In genomic region chr14:68685419-68686211, GRCh38 we compare ENCODE assay signal across 8 cellular contexts.
DNase-seq lines count a peak whose midpoint lies in the region; ATAC-seq and TF ChIP-seq lines count a peak whose summit lies in the region.

No MANE protein-coding gene starts in this region.

- no peak; a peak in 1 of 4 replicates for TF ChIP-seq EP300 in SK-N-SH (IDR thresholded peaks at IDR 0.05; ENCODE audit: borderline replicate concordance in 1 of 2, low read depth in 1 of 2, low read length in 1 of 2)

- peaks cover 59% of the 10 kb centered on the region for H3K4me1 Mint-ChIP-seq in activated naive CD8-positive, alpha-beta T cell treated with anti-CD3 and anti-CD28 coated beads, Interleukin-2, amount 50 U/mL, for 24 hours
- peaks cover 78 to 94% (median 93%) of the 10 kb centered on the region in 3 donors for H3K4me1 Mint-ChIP-seq in naive B cell

- H4K20me1 ChIP-seq in SK-N-SH (ENCODE audit: insufficient read depth): no peaks in the 10 kb centered on the region

- H3K4me2 ChIP-seq in SK-N-SH: no peak overlapping the region

- peak overlapping the region; percentile 12; the same call in 1 of the 2 replicates for H3K9ac ChIP-seq in SK-N-SH

- CTCF ChIA-PET in SK-N-SH (lab: Yijun Ruan, JAX): no interaction called here

- H3K36me3 Mint-ChIP-seq in activated naive CD8-positive, alpha-beta T cell treated with anti-CD3 and anti-CD28 coated beads, Interleukin-2, amount 50 U/mL, for 24 hours (ENCODE audit: low read depth): no peaks in the 10 kb centered on the region
- H3K36me3 Mint-ChIP-seq in naive B cell: peaks cover 5 to 9% of the 10 kb centered on the region in 2 donors

- TF ChIP-seq CTCF in SK-N-SH (IDR thresholded peaks at IDR 0.05): no peak

- H3K27me3 Mint-ChIP-seq in activated naive CD8-positive, alpha-beta T cell treated with anti-CD3 and anti-CD28 coated beads, Interleukin-2, amount 50 U/mL, for 24 hours: no peaks in the 10 kb centered on the region
- H3K27me3 Mint-ChIP-seq in naive B cell: no peaks in the 10 kb centered on the region

- H3K27ac Mint-ChIP-seq in activated naive CD8-positive, alpha-beta T cell treated with anti-CD3 and anti-CD28 coated beads, Interleukin-2, amount 50 U/mL, for 24 hours: peak overlapping the region; percentile 83
- peak overlapping the region; percentile 99 to 100 (median 99) for H3K27ac Mint-ChIP-seq in naive B cell

- TF ChIP-seq RAD21 in SK-N-SH (IDR thresholded peaks at IDR 0.05; ENCODE audit: low read length): no peak

- ATAC-seq in HG03139 (IDR thresholded peaks at IDR 0.05; ENCODE audit: unreplicated experiment) (peak; percentile 68), naive B cell (ENCODE audit: low read depth in 2 of 2) (peak; percentile 84 to 86)
- peak; percentile 90 for ATAC-seq in activated naive CD8-positive, alpha-beta T cell treated with anti-CD3 and anti-CD28 coated beads, Interleukin-2, amount 50 U/mL, for 24 hours
- peak; percentile 87 for ATAC-seq in stimulated activated naive CD8-positive, alpha-beta T cell treated with anti-CD3 and anti-CD28 coated beads, Interleukin-15, Interleukin-2, amounts not matched to agents 100 U/mL and 50 U/mL, for 24 hours

- H3F3A ChIP-seq in SK-N-SH (replicated peaks; ENCODE audit: insufficient read depth): peaks cover 24% of the 10 kb centered on the region

- no peaks in the 10 kb centered on the region for H3K9me3 ChIP-seq in SK-N-SH

- H3K36me3 ChIP-seq in SK-N-SH (replicated peaks in 1 of 2; ENCODE audit: control insufficient read depth in 1 of 2, insufficient read depth in 2 of 2, low read length in 1 of 2): no peaks in the 10 kb centered on the region

- peak overlapping the region; percentile 48 for H3K4me3 Mint-ChIP-seq in activated naive CD8-positive, alpha-beta T cell treated with anti-CD3 and anti-CD28 coated beads, Interleukin-2, amount 50 U/mL, for 24 hours
- peak overlapping the region; percentile 78 to 92 (median 86) for H3K4me3 Mint-ChIP-seq in naive B cell

- H3K4me3 ChIP-seq in SK-N-SH (ENCODE audit: low read depth in 2 of 2, low read length in 1 of 2): no peak overlapping the region

- H2AFZ ChIP-seq in SK-N-SH (ENCODE audit: low read depth): no peak overlapping the region; the same call in 1 of the 2 replicates

- no peaks in the 10 kb centered on the region for H3K9me2 ChIP-seq in SK-N-SH

- H3K9me3 Mint-ChIP-seq in activated naive CD8-positive, alpha-beta T cell treated with anti-CD3 and anti-CD28 coated beads, Interleukin-2, amount 50 U/mL, for 24 hours: no peaks in the 10 kb centered on the region
- H3K9me3 Mint-ChIP-seq in naive B cell: peaks cover 0 to under 1% (median 0%) of the 10 kb centered on the region in 7 donors

- no peaks in the 10 kb centered on the region for H3K27me3 ChIP-seq in SK-N-SH (ENCODE audit: insufficient read depth)

- no peaks in the 10 kb centered on the region for H3K79me2 ChIP-seq in SK-N-SH (ENCODE audit: insufficient read depth)

- WGBS in SK-N-SH (ENCODE audit: low lambda C conversion rate): 68% methylated on average over 12 of the region's 12 CpGs

- peaks cover 24 to 70% of the 10 kb centered on the region in 2 experiments; a peak in 3 of 4 replicates for H3K4me1 ChIP-seq in SK-N-SH (ENCODE audit: control insufficient read depth in 1 of 2, insufficient read depth in 2 of 2, low read depth in 1 of 2, low read length in 1 of 2)

- peak overlapping the region; percentile 67 to 97; a peak in 3 of 4 replicates for H3K27ac ChIP-seq in SK-N-SH (ENCODE audit: low read depth in 2 of 2, low read length in 1 of 2)

- DNase-seq in SIG-M5 treated with dmso at 0.1 percent for 504 hours (lab: John Stamatoyannopoulos, UW; ENCODE audit: unreplicated experiment) (peak; percentile 66), SIG-M5 (lab: John Stamatoyannopoulos, UW) (no peak), SK-N-SH (no peak), naive B cell (peak; percentile 94), COLO829 (ENCODE audit: low spot score) (no peak)
- DNase-seq in activated naive CD8-positive, alpha-beta T cell treated with anti-CD3 and anti-CD28 coated beads, Interleukin-2, amount 50 U/mL, for 24 hours: peak; percentile 71
- peak; percentile 73 for DNase-seq in stimulated activated naive CD8-positive, alpha-beta T cell treated with anti-CD3 and anti-CD28 coated beads, Interleukin-15, Interleukin-2, amounts not matched to agents 100 U/mL and 50 U/mL, for 24 hours

- POLR2A ChIA-PET in SK-N-SH (lab: Yijun Ruan, JAX): no interaction called here

TF ChIP-seq in SK-N-SH, 30 proteins besides CTCF, POLR2A, EP300 and RAD21 (continues in another document):
- TF ChIP-seq ELF1 (IDR thresholded peaks at IDR 0.05) (no peak), MXI1 (IDR thresholded peaks at IDR 0.05; ENCODE audit: low read depth, low read length) (no peak), JUND (IDR thresholded peaks at IDR 0.05) (peak; percentile 66), CHD2 (IDR thresholded peaks at IDR 0.05; ENCODE audit: low read length, partially characterized antibody) (no peak), FOSL2 (IDR thresholded peaks at IDR 0.05; ENCODE audit: borderline replicate concordance, low read depth) (peak; percentile 75), POLR2AphosphoS5 (IDR thresholded peaks at IDR 0.05; ENCODE audit: low read depth, low read length) (no peak), RXRA (IDR thresholded peaks at IDR 0.05; ENCODE audit: borderline replicate concordance, low read depth) (no peak), FOXM1 (IDR thresholded peaks at IDR 0.05; ENCODE audit: low read depth) (no peak), EZH2phosphoT487 (IDR thresholded peaks at IDR 0.05; ENCODE audit: borderline replicate concordance, low read depth) (no peak), SIN3A (IDR thresholded peaks at IDR 0.05; ENCODE audit: borderline replicate concordance, low read depth, low read length) (no peak), SMC3 (IDR thresholded peaks at IDR 0.05; ENCODE audit: low read depth, low read length) (no peak), USF1 (IDR thresholded peaks at IDR 0.05; ENCODE audit: borderline replicate concordance, low read depth) (peak; percentile 67; the same call in 1 of the 2 replicates), NFIC (IDR thresholded peaks at IDR 0.05; ENCODE audit: borderline replicate concordance) (peak; percentile 38; the same call in 1 of the 2 replicates), TEAD4 (IDR thresholded peaks at IDR 0.05; ENCODE audit: borderline replicate concordance, insufficient read depth) (no peak), RFX5 (IDR thresholded peaks at IDR 0.05; ENCODE audit: low read length) (no peak), TAF1 (IDR thresholded peaks at IDR 0.05; ENCODE audit: borderline replicate concordance, low read depth, low read length) (no peak), GABPA (IDR thresholded peaks at IDR 0.05; ENCODE audit: low read depth) (no peak), NRF1 (IDR thresholded peaks at IDR 0.05; ENCODE audit: low read depth, low read length) (no peak), MEF2A (IDR thresholded peaks at IDR 0.05; ENCODE audit: borderline replicate concordance, low read depth) (no peak), YY1 (IDR thresholded peaks at IDR 0.05; ENCODE audit: low read depth) (no peak), MAX (IDR thresholded peaks at IDR 0.05; ENCODE audit: low read depth) (no peak; the same call in 1 of the 2 replicates)
- TF ChIP-seq, protein P1, sequence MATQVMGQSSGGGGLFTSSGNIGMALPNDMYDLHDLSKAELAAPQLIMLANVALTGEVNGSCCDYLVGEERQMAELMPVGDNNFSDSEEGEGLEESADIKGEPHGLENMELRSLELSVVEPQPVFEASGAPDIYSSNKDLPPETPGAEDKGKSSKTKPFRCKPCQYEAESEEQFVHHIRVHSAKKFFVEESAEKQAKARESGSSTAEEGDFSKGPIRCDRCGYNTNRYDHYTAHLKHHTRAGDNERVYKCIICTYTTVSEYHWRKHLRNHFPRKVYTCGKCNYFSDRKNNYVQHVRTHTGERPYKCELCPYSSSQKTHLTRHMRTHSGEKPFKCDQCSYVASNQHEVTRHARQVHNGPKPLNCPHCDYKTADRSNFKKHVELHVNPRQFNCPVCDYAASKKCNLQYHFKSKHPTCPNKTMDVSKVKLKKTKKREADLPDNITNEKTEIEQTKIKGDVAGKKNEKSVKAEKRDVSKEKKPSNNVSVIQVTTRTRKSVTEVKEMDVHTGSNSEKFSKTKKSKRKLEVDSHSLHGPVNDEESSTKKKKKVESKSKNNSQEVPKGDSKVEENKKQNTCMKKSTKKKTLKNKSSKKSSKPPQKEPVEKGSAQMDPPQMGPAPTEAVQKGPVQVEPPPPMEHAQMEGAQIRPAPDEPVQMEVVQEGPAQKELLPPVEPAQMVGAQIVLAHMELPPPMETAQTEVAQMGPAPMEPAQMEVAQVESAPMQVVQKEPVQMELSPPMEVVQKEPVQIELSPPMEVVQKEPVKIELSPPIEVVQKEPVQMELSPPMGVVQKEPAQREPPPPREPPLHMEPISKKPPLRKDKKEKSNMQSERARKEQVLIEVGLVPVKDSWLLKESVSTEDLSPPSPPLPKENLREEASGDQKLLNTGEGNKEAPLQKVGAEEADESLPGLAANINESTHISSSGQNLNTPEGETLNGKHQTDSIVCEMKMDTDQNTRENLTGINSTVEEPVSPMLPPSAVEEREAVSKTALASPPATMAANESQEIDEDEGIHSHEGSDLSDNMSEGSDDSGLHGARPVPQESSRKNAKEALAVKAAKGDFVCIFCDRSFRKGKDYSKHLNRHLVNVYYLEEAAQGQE (IDR thresholded peaks at IDR 0.05; ENCODE audit: low read depth, low read length): no peak
- TF ChIP-seq, protein P2, sequence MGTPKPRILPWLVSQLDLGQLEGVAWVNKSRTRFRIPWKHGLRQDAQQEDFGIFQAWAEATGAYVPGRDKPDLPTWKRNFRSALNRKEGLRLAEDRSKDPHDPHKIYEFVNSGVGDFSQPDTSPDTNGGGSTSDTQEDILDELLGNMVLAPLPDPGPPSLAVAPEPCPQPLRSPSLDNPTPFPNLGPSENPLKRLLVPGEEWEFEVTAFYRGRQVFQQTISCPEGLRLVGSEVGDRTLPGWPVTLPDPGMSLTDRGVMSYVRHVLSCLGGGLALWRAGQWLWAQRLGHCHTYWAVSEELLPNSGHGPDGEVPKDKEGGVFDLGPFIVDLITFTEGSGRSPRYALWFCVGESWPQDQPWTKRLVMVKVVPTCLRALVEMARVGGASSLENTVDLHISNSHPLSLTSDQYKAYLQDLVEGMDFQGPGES (IDR thresholded peaks at IDR 0.05; ENCODE audit: low read depth, low read length): no peak

Comparison
In these comparisons a context has a peak if more than half of its experiments do, and no peak if none do; other contexts are left out.
1. DNase-seq: peak in SIG-M5 treated with dmso at 0.1 percent for 504 hours (single experiment), activated naive CD8-positive, alpha-beta T cell treated with anti-CD3 and anti-CD28 coated beads, Interleukin-2, amount 50 U/mL, for 24 hours (single experiment), naive B cell (single experiment) and stimulated activated naive CD8-positive, alpha-beta T cell treated with anti-CD3 and anti-CD28 coated beads, Interleukin-15, Interleukin-2, amounts not matched to agents 100 U/mL and 50 U/mL, for 24 hours (single experiment); none in SIG-M5 (single experiment), SK-N-SH (single experiment) and COLO829 (single experiment).
2. Peak in every context shown above with its lines, with median percentiles within 50 percentile points of each other: ATAC-seq.